7 cellular contexts compared by ENCODE assay signal in genomic region chr6:26436018-26436417, GRCh38.
"Had no signal": no experiment of that assay in that cellular context is flagged by ENCODE, and none has a peak within 500 bp of the region (broad histone marks: within the 10 kb centered on the region; RNA-seq: fewer than 3 reads in every experiment).

No MANE protein-coding gene starts in this region.

- FAIRE-seq: HepG2, HTR-8/SVneo had no signal

- H3K4me2 ChIP-seq: KMS-11 had no signal

- DNase-seq: IMR-90, KBM-7, KG1 had no signal

- H3K27ac ChIP-seq: HL-60, KMS-11 had no signal

- H3K9ac ChIP-seq: KMS-11 had no signal

- ATAC-seq: HepG2 had no signal
